In genomic region chr1:212721388-212722247, GRCh38 we compare ENCODE assay signal across 11 cellular contexts. TPM values are rescaled to one million over a fixed set of nuclear protein-coding genes. Genes with fewer than 3 reads are reported as not detected.
A peak's percentile ranks its signal among the peaks of the same experiment; 100 is the strongest.
DNase-seq lines count a peak whose midpoint lies in the region; ATAC-seq, FAIRE-seq and TF ChIP-seq lines count a peak whose summit lies in the region.
"Had no signal": no experiment of that assay in that cellular context is flagged by ENCODE, and none has a peak within 500 bp of the region (broad histone marks: within the 10 kb centered on the region; RNA-seq: fewer than 3 reads in every experiment).

No MANE protein-coding gene starts in this region.

- H3K27ac Mint-ChIP-seq in natural killer cell treated with Interleukin-12 subunit alpha and Interleukin-12 subunit beta and Interleukin-15 and Interleukin-18, amount 100 ng/mL, for 72 hours = peak overlapping the region; percentile 59 to 78
- no peak overlapping the region for H3K27ac Mint-ChIP-seq in natural killer cell
- H3K27ac Mint-ChIP-seq: IgD-negative memory B cell, naive B cell had no signal

- H3K36me3 Mint-ChIP-seq in natural killer cell treated with Interleukin-12 subunit alpha and Interleukin-12 subunit beta and Interleukin-15 and Interleukin-18, amount 100 ng/mL, for 72 hours = peaks cover 13% of the 10 kb centered on the region
- no peaks in the 10 kb centered on the region for H3K36me3 Mint-ChIP-seq in natural killer cell

- peaks cover 30 to 55% of the 10 kb centered on the region in 2 donors for H3K4me1 Mint-ChIP-seq in natural killer cell treated with Interleukin-12 subunit alpha and Interleukin-12 subunit beta and Interleukin-15 and Interleukin-18, amount 100 ng/mL, for 72 hours (ENCODE audit: low read depth in 2 of 2)
- H3K4me1 Mint-ChIP-seq in natural killer cell = peaks cover 4 to 5% of the 10 kb centered on the region in 2 donors

- H3K4me3 ChIP-seq in upper lobe of left lung = no peak overlapping the region

- H3K4me1 ChIP-seq in upper lobe of left lung = peaks cover 0 to 9% (median 0%) of the 10 kb centered on the region in 4 donors

- no peaks in the 10 kb centered on the region for H3K27me3 ChIP-seq in upper lobe of left lung

- peak overlapping the region; percentile 78 for H3K4me3 Mint-ChIP-seq in natural killer cell treated with Interleukin-12 subunit alpha and Interleukin-12 subunit beta and Interleukin-15 and Interleukin-18, amount 100 ng/mL, for 72 hours
- no peak overlapping the region for H3K4me3 Mint-ChIP-seq in natural killer cell
- H3K4me3 Mint-ChIP-seq: IgD-negative memory B cell, naive B cell had no signal

- no peak for DNase-seq in natural killer cell treated with Interleukin-12 subunit alpha and Interleukin-12 subunit beta and Interleukin-15 and Interleukin-18, amount 100 ng/mL, for 72 hours (ENCODE audit: low spot score)
- no peak for DNase-seq in natural killer cell
- DNase-seq in RCC 7860 (ENCODE audit: low spot score) = peak; percentile 56
- peak; percentile 40 for DNase-seq in epithelial cell of prostate (ENCODE audit: low read depth, low spot score)
- DNase-seq in upper lobe of left lung = no peak
- DNase-seq in NCI-H2171 treated with DMSO at 0.1 percent for 48 hours (lab: John Stamatoyannopoulos, UW) = no peak
- no peak for DNase-seq in NCI-H146 (lab: John Stamatoyannopoulos, UW)
- DNase-seq: DMS79 treated with DMSO at 0.1 percent for 48 hours, naive B cell had no signal

- no peaks in the 10 kb centered on the region for H3K9me3 ChIP-seq in upper lobe of left lung

- TF ChIP-seq EP300 in upper lobe of left lung (IDR thresholded peaks at IDR 0.05) = no peak

- FAIRE-seq in RCC 7860 (lab: Jason Lieb, UNC) = peak; percentile 60

- 64 to 68% methylated on average over 9 of the region's 9 CpGs for WGBS in upper lobe of left lung, 2 donors

- H3K27ac ChIP-seq in epithelial cell of prostate (no peak overlapping the region), upper lobe of left lung (no peak overlapping the region)

- TF ChIP-seq CTCF in natural killer cell (IDR thresholded peaks at IDR 0.05) (no peak), upper lobe of left lung (IDR thresholded peaks at IDR 0.05) (no peak)

- intact Hi-C loops in natural killer cell (cut with micrococcal nuclease) = no loop called here

- ATAC-seq in natural killer cell treated with Interleukin-12 subunit alpha and Interleukin-12 subunit beta and Interleukin-15 and Interleukin-18, amount 100 ng/mL, for 72 hours = peak; percentile 86 to 91
- ATAC-seq in natural killer cell = no peak
- ATAC-seq in upper lobe of left lung (ENCODE audit: low FRiP score in 2 of 2) = peak; percentile 34 to 44
- ATAC-seq in HG03159 (IDR thresholded peaks at IDR 0.05; ENCODE audit: unreplicated experiment) = no peak

- no peaks in the 10 kb centered on the region for H3K9me3 Mint-ChIP-seq in natural killer cell treated with Interleukin-12 subunit alpha and Interleukin-12 subunit beta and Interleukin-15 and Interleukin-18, amount 100 ng/mL, for 72 hours
- H3K9me3 Mint-ChIP-seq in natural killer cell = no peaks in the 10 kb centered on the region

- TF ChIP-seq POLR2A in upper lobe of left lung (IDR thresholded peaks at IDR 0.05) = no peak

- peaks cover 16 to 19% of the 10 kb centered on the region in 2 donors for H3K27me3 Mint-ChIP-seq in natural killer cell treated with Interleukin-12 subunit alpha and Interleukin-12 subunit beta and Interleukin-15 and Interleukin-18, amount 100 ng/mL, for 72 hours
- peaks cover 12 to 23% of the 10 kb centered on the region in 2 donors for H3K27me3 Mint-ChIP-seq in natural killer cell (ENCODE audit: low read depth in 2 of 2)

- H3K36me3 ChIP-seq in upper lobe of left lung = no peaks in the 10 kb centered on the region

RNA-seq across cellular contexts. Expression of gene BATF3, which starts 22.0 kb away (rescaled TPM):
- 100 to 1,000 TPM in 1 of 2 donors, 10 to 100 TPM in 1; 46.6 to 137 TPM for total RNA-seq in natural killer cell treated with Interleukin-12 subunit alpha and Interleukin-12 subunit beta and Interleukin-15 and Interleukin-18, amount 100 ng/mL, for 72 hours
- total RNA-seq in natural killer cell (1 to 10 TPM in 2 of 3 donors, under 1 TPM in 1; 0.25 to 3.6 (median 1.2) TPM), upper lobe of left lung (10 to 100 TPM in 2 of 6 donors, 1 to 10 TPM in 4; 2.6 to 14.1 (median 9.4) TPM)

Comparison
In these comparisons a context has a peak if more than half of its experiments do, and no peak if none do; other contexts are left out.
1. ATAC-seq: peak in natural killer cell treated with Interleukin-12 subunit alpha and Interleukin-12 subunit beta and Interleukin-15 and Interleukin-18, amount 100 ng/mL, for 72 hours (2 of 2) and upper lobe of left lung (2 of 2); none in natural killer cell (0 of 3) and HG03159 (single experiment).
2. H3K27ac Mint-ChIP-seq: peak in natural killer cell treated with Interleukin-12 subunit alpha and Interleukin-12 subunit beta and Interleukin-15 and Interleukin-18, amount 100 ng/mL, for 72 hours (2 of 2); none in natural killer cell (0 of 2).
3. DNase-seq: peak in RCC 7860 (single experiment) and epithelial cell of prostate (single experiment); none in natural killer cell treated with Interleukin-12 subunit alpha and Interleukin-12 subunit beta and Interleukin-15 and Interleukin-18, amount 100 ng/mL, for 72 hours (single experiment), natural killer cell (single experiment), upper lobe of left lung (0 of 2), NCI-H2171 treated with DMSO at 0.1 percent for 48 hours (single experiment) and NCI-H146 (single experiment).